ENCODE assay signal across 25 cellular contexts in the genomic region with DNA sequence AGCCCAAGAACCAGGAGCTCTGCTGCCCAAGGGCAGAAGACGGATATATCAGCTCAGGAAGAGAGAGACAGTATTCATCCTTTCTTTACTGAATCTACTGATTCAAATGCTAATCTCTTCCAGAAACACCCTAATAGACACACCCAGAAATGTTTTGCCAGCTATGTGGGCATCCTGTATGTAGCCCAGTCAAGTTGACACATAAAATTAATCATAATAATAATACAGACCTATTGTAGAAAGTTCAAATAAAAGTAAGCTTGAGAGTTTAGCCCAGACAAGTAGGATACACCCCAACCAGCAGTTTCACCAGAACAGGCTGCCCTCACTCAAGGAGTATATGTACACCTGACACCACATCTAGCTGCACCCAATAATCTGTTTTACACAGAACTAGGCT.
"Had no signal": no experiment of that assay in that cellular context is flagged by ENCODE, and none has a peak within 500 bp of the region (broad histone marks: within the 10 kb centered on the region; RNA-seq: fewer than 3 reads in every experiment).

No MANE protein-coding gene starts in this region.

- DNase-seq: colonic mucosa; cortex of kidney; dermis blood vessel endothelial cell; dorsolateral prefrontal cortex; effector CD4-positive, alpha-beta T cell; effector CD8-positive, alpha-beta T cell; effector memory CD4-positive, alpha-beta T cell; effector memory CD8-positive, alpha-beta T cell; endodermal cell; erythroblast; esophagus squamous epithelium; foreskin fibroblast; foreskin keratinocyte; foreskin melanocyte; gastrocnemius medialis; glutamatergic neuron; head of caudate nucleus; heart left ventricle; heart right ventricle had no signal

- H3K4me3 Mint-ChIP-seq: dendritic cell treated with granulocyte-macrophage colony-stimulating factor and Interleukin-4, amounts not matched to agents 40 ng/mL and 50 ng/mL, for 4 days; effector memory CD8-positive, alpha-beta T cell; endodermal cell had no signal

- H2AFZ ChIP-seq: hepatocyte had no signal

- H3K27ac Mint-ChIP-seq: dendritic cell treated with granulocyte-macrophage colony-stimulating factor and Interleukin-4, amounts not matched to agents 40 ng/mL and 50 ng/mL, for 4 days; effector memory CD8-positive, alpha-beta T cell; endodermal cell had no signal

- H3K9me3 ChIP-seq: colonic mucosa, esophagus muscularis mucosa, gastrocnemius medialis, gastroesophageal sphincter had no signal

- H3K9me3 Mint-ChIP-seq: dendritic cell treated with granulocyte-macrophage colony-stimulating factor and Interleukin-4, amounts not matched to agents 40 ng/mL and 50 ng/mL, for 4 days had no signal

- H3K27me3 Mint-ChIP-seq: dendritic cell treated with granulocyte-macrophage colony-stimulating factor and Interleukin-4, amounts not matched to agents 40 ng/mL and 50 ng/mL, for 4 days; effector memory CD8-positive, alpha-beta T cell had no signal

- H3K79me2 ChIP-seq: hepatocyte had no signal

- ATAC-seq: effector memory CD8-positive, alpha-beta T cell; foreskin keratinocyte; gastrocnemius medialis; gastroesophageal sphincter; heart left ventricle; heart right ventricle had no signal

- H3K4me2 ChIP-seq: hepatocyte had no signal

- H3K4me3 ChIP-seq: colonic mucosa, coronary artery, dorsolateral prefrontal cortex, esophagus muscularis mucosa, esophagus squamous epithelium, gastrocnemius medialis, gastroesophageal sphincter, heart left ventricle, heart right ventricle, hepatocyte had no signal

- H3K36me3 ChIP-seq: colonic mucosa, esophagus muscularis mucosa, esophagus squamous epithelium, gastrocnemius medialis, gastroesophageal sphincter, heart left ventricle, heart right ventricle had no signal

- H3K27ac ChIP-seq: colonic mucosa, coronary artery, dorsolateral prefrontal cortex, epithelial cell of prostate, esophagus muscularis mucosa, esophagus squamous epithelium, foreskin keratinocyte, gastrocnemius medialis, gastroesophageal sphincter, heart left ventricle, heart right ventricle, hepatocyte had no signal

- H3K27me3 ChIP-seq: colonic mucosa, esophagus muscularis mucosa, esophagus squamous epithelium, foreskin keratinocyte, gastrocnemius medialis, gastroesophageal sphincter, heart left ventricle, heart right ventricle, hepatocyte had no signal

- H3K4me1 ChIP-seq: colonic mucosa, esophagus muscularis mucosa, esophagus squamous epithelium, foreskin keratinocyte, gastroesophageal sphincter, heart left ventricle, heart right ventricle had no signal
